Comparison of ENCODE assay signal across 8 cellular contexts in genomic region chr15:74620636-74621545, GRCh38. TPM values are rescaled to one million over a fixed set of nuclear protein-coding genes. Genes with fewer than 3 reads are reported as not detected.
DNase-seq lines count a peak whose midpoint lies in the region; ATAC-seq and TF ChIP-seq lines count a peak whose summit lies in the region.

No MANE protein-coding gene starts in this region.

- ATAC-seq in Right ventricle myocardium superior (ENCODE audit: poor library complexity) (peak; percentile 49), left cardiac atrium (peak; percentile 27 to 45), GM18870 (IDR thresholded peaks at IDR 0.05; ENCODE audit: unreplicated experiment) (no peak)
- ATAC-seq in activated naive CD8-positive, alpha-beta T cell treated with anti-CD3 and anti-CD28 coated beads, Interleukin-2, amount 10 ng/mL, durations not matched to agents 7 days and 5 days (ENCODE audit: low read depth): peak; percentile 85

- intact Hi-C loops in Right ventricle myocardium superior (cut with DNase I) (no loop called here), cardiac septum (cut with DNase I) (no loop called here), left cardiac atrium (cut with DNase I) (no loop called here)

- H3K36me3 Mint-ChIP-seq in activated naive CD8-positive, alpha-beta T cell treated with anti-CD3 and anti-CD28 coated beads, Interleukin-2, amount 10 ng/mL, durations not matched to agents 7 days and 5 days: peaks cover 35% of the 10 kb centered on the region

- H3K4me3 Mint-ChIP-seq in activated naive CD8-positive, alpha-beta T cell treated with anti-CD3 and anti-CD28 coated beads, Interleukin-2, amount 10 ng/mL, durations not matched to agents 7 days and 5 days: no peak overlapping the region

- no peaks in the 10 kb centered on the region for H3K9me3 Mint-ChIP-seq in activated naive CD8-positive, alpha-beta T cell treated with anti-CD3 and anti-CD28 coated beads, Interleukin-2, amount 10 ng/mL, durations not matched to agents 7 days and 5 days

- H3K4me1 Mint-ChIP-seq in activated naive CD8-positive, alpha-beta T cell treated with anti-CD3 and anti-CD28 coated beads, Interleukin-2, amount 10 ng/mL, durations not matched to agents 7 days and 5 days: peaks cover 39% of the 10 kb centered on the region

- TF ChIP-seq CTCF in retinal pigment epithelial cell (conservative IDR thresholded peaks at IDR 0.05; ENCODE audit: low read depth, low read length): peak; percentile 99

- POLR2A ChIA-PET in activated naive CD8-positive, alpha-beta T cell treated with anti-CD3 and anti-CD28 coated beads, Interleukin-2, amount 10 ng/mL, durations not matched to agents 7 days and 5 days (lab: Charles Lee): interaction anchor here (0.6 to 0.7 kb wide), 2 partner anchors 167 to 238 kb away, joined by 3 to 4 read pairs; no protein-coding TSS in a partner anchor

- DNase-seq in Right ventricle myocardium superior: peak; percentile 76
- DNase-seq in cardiac septum (ENCODE audit: low spot score): no peak
- DNase-seq in KG1 (lab: John Stamatoyannopoulos, UW): peak; percentile 36
- peak; percentile 65 to 89 for DNase-seq in SW 1271 (lab: John Stamatoyannopoulos, UW)
- peak; percentile 73 for DNase-seq in activated naive CD8-positive, alpha-beta T cell treated with anti-CD3 and anti-CD28 coated beads, Interleukin-2, amount 10 ng/mL, durations not matched to agents 7 days and 5 days
- DNase-seq in left cardiac atrium: peak; percentile 56
- no peak for DNase-seq in retinal pigment epithelial cell (ENCODE audit: low read depth)

- no peak overlapping the region for H3K4me3 ChIP-seq in retinal pigment epithelial cell (ENCODE audit: low read length)

- H3K27ac Mint-ChIP-seq in activated naive CD8-positive, alpha-beta T cell treated with anti-CD3 and anti-CD28 coated beads, Interleukin-2, amount 10 ng/mL, durations not matched to agents 7 days and 5 days: peak overlapping the region; percentile 43

- no peaks in the 10 kb centered on the region for H3K27me3 Mint-ChIP-seq in activated naive CD8-positive, alpha-beta T cell treated with anti-CD3 and anti-CD28 coated beads, Interleukin-2, amount 10 ng/mL, durations not matched to agents 7 days and 5 days

RNA-seq across cellular contexts. Expression of gene CLK3, which starts 5.3 kb away (rescaled TPM):
- 44.0 TPM for total RNA-seq in Right ventricle myocardium superior
- 53.1 TPM for total RNA-seq in cardiac septum
- 100 to 1,000 TPM; 134 to 148 TPM for total RNA-seq in activated naive CD8-positive, alpha-beta T cell treated with anti-CD3 and anti-CD28 coated beads, Interleukin-2, amount 10 ng/mL, durations not matched to agents 7 days and 5 days
- total RNA-seq in left cardiac atrium: 10 to 100 TPM; 44.2 to 44.3 TPM

Comparison
In these comparisons a context has a peak if more than half of its experiments do, and no peak if none do; other contexts are left out.
1. DNase-seq: peak in Right ventricle myocardium superior (single experiment), KG1 (single experiment), SW 1271 (2 of 2), activated naive CD8-positive, alpha-beta T cell treated with anti-CD3 and anti-CD28 coated beads, Interleukin-2, amount 10 ng/mL, durations not matched to agents 7 days and 5 days (single experiment) and left cardiac atrium (single experiment); none in cardiac septum (single experiment) and retinal pigment epithelial cell (single experiment).